Comparison of ENCODE assay signal across 16 cellular contexts in genomic region chr19:4326215-4326836, GRCh38. TPM values are rescaled to one million over a fixed set of nuclear protein-coding genes. Genes with fewer than 3 reads are reported as not detected.
DNase-seq lines count a peak whose midpoint lies in the region; ATAC-seq, FAIRE-seq and TF ChIP-seq lines count a peak whose summit lies in the region.
"Had no signal": no experiment of that assay in that cellular context is flagged by ENCODE, and none has a peak within 500 bp of the region (broad histone marks: within the 10 kb centered on the region; RNA-seq: fewer than 3 reads in every experiment).

No MANE protein-coding gene starts in this region.

- H3K9me3 ChIP-seq in BLaER1: peaks cover 9% of the 10 kb centered on the region
- H3K9me3 ChIP-seq: ascending aorta had no signal

- no peak overlapping the region for H3K9ac ChIP-seq in BLaER1

- no peak for ATAC-seq in activated naive CD8-positive, alpha-beta T cell treated with anti-CD3 and anti-CD28 coated beads, Interleukin-2, amount 10 ng/mL, durations not matched to agents 7 days and 5 days (ENCODE audit: low read depth)
- ATAC-seq in memory B cell (ENCODE audit: low read depth): no peak
- ATAC-seq in HG02981 (IDR thresholded peaks at IDR 0.05; ENCODE audit: unreplicated experiment): no peak
- ATAC-seq: HepG2, left colon had no signal

- no peaks in the 10 kb centered on the region for H3K27me3 Mint-ChIP-seq in activated naive CD8-positive, alpha-beta T cell treated with anti-CD3 and anti-CD28 coated beads, Interleukin-2, amount 10 ng/mL, durations not matched to agents 7 days and 5 days
- peaks cover 17% of the 10 kb centered on the region for H3K27me3 Mint-ChIP-seq in memory B cell

- H3K27ac Mint-ChIP-seq in activated naive CD8-positive, alpha-beta T cell treated with anti-CD3 and anti-CD28 coated beads, Interleukin-2, amount 10 ng/mL, durations not matched to agents 7 days and 5 days: no peak overlapping the region
- H3K27ac Mint-ChIP-seq in memory B cell: no peak overlapping the region
- H3K27ac Mint-ChIP-seq: HFFc6 had no signal

- peak overlapping the region; percentile 11 for H3K4me3 Mint-ChIP-seq in activated naive CD8-positive, alpha-beta T cell treated with anti-CD3 and anti-CD28 coated beads, Interleukin-2, amount 10 ng/mL, durations not matched to agents 7 days and 5 days
- H3K4me3 Mint-ChIP-seq in memory B cell: peak overlapping the region; percentile 14
- H3K4me3 Mint-ChIP-seq: HFFc6 had no signal

- FAIRE-seq in GM12892 (lab: Jason Lieb, UNC): peak; percentile 21
- FAIRE-seq: frontal cortex, HepG2 had no signal

- peaks cover 20% of the 10 kb centered on the region for H3K4me1 Mint-ChIP-seq in activated naive CD8-positive, alpha-beta T cell treated with anti-CD3 and anti-CD28 coated beads, Interleukin-2, amount 10 ng/mL, durations not matched to agents 7 days and 5 days
- peaks cover 15% of the 10 kb centered on the region for H3K4me1 Mint-ChIP-seq in memory B cell

- DNase-seq in GM12892 (ENCODE audit: insufficient read length): no peak
- DNase-seq in activated naive CD8-positive, alpha-beta T cell treated with anti-CD3 and anti-CD28 coated beads, Interleukin-2, amount 10 ng/mL, durations not matched to agents 7 days and 5 days: no peak
- DNase-seq in memory B cell (ENCODE audit: low spot score in 2 of 2): no peak
- DNase-seq in SW 1271 (lab: John Stamatoyannopoulos, UW): no peak
- DNase-seq in cerebellar nuclear complex (lab: John Stamatoyannopoulos, UW): no peak
- no peak for DNase-seq in T-helper 9 cell
- DNase-seq: HFFc6, left colon, NCI-H1105 treated with DMSO at 0.1 percent for 48 hours, NCI-H226 had no signal

- no peaks in the 10 kb centered on the region for H4K20me1 ChIP-seq in BLaER1

- peaks cover 4% of the 10 kb centered on the region for H3K36me3 Mint-ChIP-seq in activated naive CD8-positive, alpha-beta T cell treated with anti-CD3 and anti-CD28 coated beads, Interleukin-2, amount 10 ng/mL, durations not matched to agents 7 days and 5 days
- H3K36me3 Mint-ChIP-seq in memory B cell: no peaks in the 10 kb centered on the region

- no peak for TF ChIP-seq POLR2A in GM12892 (IDR thresholded peaks at IDR 0.05; ENCODE audit: low read depth, low read length)

- POLR2A ChIA-PET in activated naive CD8-positive, alpha-beta T cell treated with anti-CD3 and anti-CD28 coated beads, Interleukin-2, amount 10 ng/mL, durations not matched to agents 7 days and 5 days (lab: Charles Lee): no interaction called here

- H3K9me3 Mint-ChIP-seq in activated naive CD8-positive, alpha-beta T cell treated with anti-CD3 and anti-CD28 coated beads, Interleukin-2, amount 10 ng/mL, durations not matched to agents 7 days and 5 days: no peaks in the 10 kb centered on the region
- H3K9me3 Mint-ChIP-seq in memory B cell: no peaks in the 10 kb centered on the region

- 0 out of 2 replicates have a peak, but pooled peaks cover 18% of the 10 kb centered on the region for H3K36me3 ChIP-seq in BLaER1
- H3K36me3 ChIP-seq: ascending aorta had no signal

- no peak overlapping the region for H3K4me3 ChIP-seq in BLaER1

- peaks cover 7% of the 10 kb centered on the region; the same call in 1 of the 2 replicates for H3K27me3 ChIP-seq in BLaER1
- H3K27me3 ChIP-seq: ascending aorta had no signal

- no peak overlapping the region for H3K27ac ChIP-seq in BLaER1
- H3K27ac ChIP-seq: ascending aorta had no signal

- H3K4me1 ChIP-seq in BLaER1: peaks cover 23% of the 10 kb centered on the region

- peak overlapping the region; percentile 35 for H3K4me2 ChIP-seq in BLaER1

RNA-seq across cellular contexts. Expression of gene STAP2, which starts 12.3 kb away (rescaled TPM):
- polyA plus RNA-seq in GM12892 (2012; ENCODE audit: missing spikeins): 9.8 TPM
- 1 to 10 TPM; 8.4 to 8.8 TPM for total RNA-seq in activated naive CD8-positive, alpha-beta T cell treated with anti-CD3 and anti-CD28 coated beads, Interleukin-2, amount 10 ng/mL, durations not matched to agents 7 days and 5 days

RNA-seq across cellular contexts. Expression of gene MPND, which starts 17.0 kb away (rescaled TPM):
- polyA plus RNA-seq in GM12892 (2012; ENCODE audit: missing spikeins): 14.4 TPM
- total RNA-seq in activated naive CD8-positive, alpha-beta T cell treated with anti-CD3 and anti-CD28 coated beads, Interleukin-2, amount 10 ng/mL, durations not matched to agents 7 days and 5 days: 10 to 100 TPM; 23.7 to 26.2 TPM

RNA-seq across cellular contexts. Expression of gene FSD1, which starts 21.9 kb away (rescaled TPM):
- 1.2 TPM for polyA plus RNA-seq in GM12892 (2012; ENCODE audit: missing spikeins)
- 10 to 100 TPM; 20.8 to 21.8 TPM for total RNA-seq in activated naive CD8-positive, alpha-beta T cell treated with anti-CD3 and anti-CD28 coated beads, Interleukin-2, amount 10 ng/mL, durations not matched to agents 7 days and 5 days
- total RNA-seq: ascending aorta, subcutaneous adipose tissue had no signal

RNA-seq across cellular contexts. Expression of gene TMIGD2, which starts 24.1 kb away (rescaled TPM):
- not detected for polyA plus RNA-seq in GM12892 (2012; ENCODE audit: missing spikeins)
- total RNA-seq in activated naive CD8-positive, alpha-beta T cell treated with anti-CD3 and anti-CD28 coated beads, Interleukin-2, amount 10 ng/mL, durations not matched to agents 7 days and 5 days: 10 to 100 TPM; 49.3 to 50.5 TPM
- total RNA-seq: ascending aorta, frontal cortex, HFFc6 had no signal

RNA-seq across cellular contexts. Expression of gene SHD, which starts 47.3 kb away (rescaled TPM):
- not detected for polyA plus RNA-seq in GM12892 (2012; ENCODE audit: missing spikeins)
- not detected for total RNA-seq in activated naive CD8-positive, alpha-beta T cell treated with anti-CD3 and anti-CD28 coated beads, Interleukin-2, amount 10 ng/mL, durations not matched to agents 7 days and 5 days
- total RNA-seq: ascending aorta, HFFc6, subcutaneous adipose tissue had no signal
